8 cellular contexts compared by ENCODE assay signal in genomic region chrX:44252688-44253572, GRCh38.
DNase-seq lines count a peak whose midpoint lies in the region; ATAC-seq and TF ChIP-seq lines count a peak whose summit lies in the region.
"Not testable (repeated sequence)": the region's sequence is repeated elsewhere in the genome, so short reads cannot be mapped to it uniquely, and the experiment has no call there.

No MANE protein-coding gene starts in this region.

- peaks cover 65% of the 10 kb centered on the region for H3K36me3 Mint-ChIP-seq in CD4-positive, alpha-beta T cell (ENCODE audit: low read depth)
- peaks cover 15% of the 10 kb centered on the region for H3K36me3 Mint-ChIP-seq in activated CD8-positive, alpha-beta memory T cell treated with anti-CD3 and anti-CD28 coated beads, Interleukin-2, amount 10 ng/mL, durations not matched to agents 7 days and 5 days
- H3K36me3 Mint-ChIP-seq in memory B cell: peaks cover 17% of the 10 kb centered on the region

- H3K27ac ChIP-seq in CD4-positive, alpha-beta T cell (ENCODE audit: low read depth, low read length): peak overlapping the region; percentile 62
- not testable (repeated sequence) for H3K27ac ChIP-seq in OCI-LY1 (ENCODE audit: low read depth, low read length, poor library complexity, severe bottlenecking)

- peak; percentile 38 to 76 (median 67) for DNase-seq in CD4-positive, alpha-beta T cell
- peak; percentile 81 for DNase-seq in activated CD8-positive, alpha-beta memory T cell treated with anti-CD3 and anti-CD28 coated beads, Interleukin-2, amount 10 ng/mL, durations not matched to agents 7 days and 5 days
- DNase-seq in ecto neural progenitor cell (ENCODE audit: low spot score) (peak; percentile 50), memory B cell (ENCODE audit: low spot score in 2 of 2) (peak; percentile 31 to 41)
- peak; percentile 41 for DNase-seq in stimulated activated CD8-positive, alpha-beta memory T cell treated with anti-CD3 and anti-CD28 coated beads, Interleukin-12 subunit alpha, Interleukin-12 subunit beta, amount 100 ng/mL, for 4 hours (ENCODE audit: low read depth)

- H3K9me3 ChIP-seq in CD4-positive, alpha-beta T cell (ENCODE audit: control insufficient read depth, low read length); OCI-LY1 (ENCODE audit: low read length): not testable (repeated sequence)

- not testable (repeated sequence) for TF ChIP-seq CTCF in CD4-positive, alpha-beta T cell (IDR thresholded peaks at IDR 0.05); OCI-LY1 (IDR thresholded peaks at IDR 0.05; ENCODE audit: low read length)

- H3F3A ChIP-seq in OCI-LY1 (ENCODE audit: insufficient read depth, low read length): not testable (repeated sequence)

- not testable (repeated sequence) for H3K9me3 Mint-ChIP-seq in CD4-positive, alpha-beta T cell; activated CD8-positive, alpha-beta memory T cell treated with anti-CD3 and anti-CD28 coated beads, Interleukin-2, amount 10 ng/mL, durations not matched to agents 7 days and 5 days (ENCODE audit: low read depth)
- H3K9me3 Mint-ChIP-seq in memory B cell: peaks cover 13% of the 10 kb centered on the region

- H3K4me1 ChIP-seq in OCI-LY1 (ENCODE audit: insufficient read depth, low read length, severe bottlenecking): peaks cover 11% of the 10 kb centered on the region

- H3K27me3 ChIP-seq in CD4-positive, alpha-beta T cell (ENCODE audit: control insufficient read depth, insufficient read depth, low read length); OCI-LY1 (ENCODE audit: insufficient read depth, low read length): not testable (repeated sequence)

- CTCF ChIA-PET in CD4-positive, alpha-beta T cell (lab: Charles Lee): interaction anchor here (1.1 kb wide), 1 partner anchor 9 kb away, joined by 4 read pairs; no protein-coding TSS in a partner anchor
- CTCF ChIA-PET in activated CD8-positive, alpha-beta memory T cell treated with anti-CD3 and anti-CD28 coated beads, Interleukin-2, amount 10 ng/mL, durations not matched to agents 7 days and 5 days (lab: Charles Lee): interaction anchor here (2.0 kb wide), 1 partner anchor 9 kb away, joined by 12 read pairs; no protein-coding TSS in a partner anchor

- peak overlapping the region; percentile 39 for H3K4me3 ChIP-seq in OCI-LY1 (ENCODE audit: low read depth, low read length, poor library complexity, severe bottlenecking)

- intact Hi-C loops in CD4-positive, alpha-beta T cell (cut with DNase I, micrococcal nuclease): loop anchor here in 1 of 2 experiments (5.0 kb wide), 1 partner anchor 619 kb away; the partner anchor contains the start of gene KDM6A

- H3K36me3 ChIP-seq in OCI-LY1 (ENCODE audit: insufficient read depth, low read length): not testable (repeated sequence)

- H4K20me1 ChIP-seq in OCI-LY1 (ENCODE audit: insufficient read depth, low read length): not testable (repeated sequence)

- H3K27ac Mint-ChIP-seq in CD4-positive, alpha-beta T cell: peak overlapping the region; percentile 92
- peak overlapping the region; percentile 77 for H3K27ac Mint-ChIP-seq in activated CD8-positive, alpha-beta memory T cell treated with anti-CD3 and anti-CD28 coated beads, Interleukin-2, amount 10 ng/mL, durations not matched to agents 7 days and 5 days
- H3K27ac Mint-ChIP-seq in memory B cell: peak overlapping the region; percentile 60

- H2AFZ ChIP-seq in OCI-LY1 (ENCODE audit: low read length): not testable (repeated sequence)

- peaks cover 38% of the 10 kb centered on the region for H3K4me1 Mint-ChIP-seq in CD4-positive, alpha-beta T cell (ENCODE audit: low read depth)
- H3K4me1 Mint-ChIP-seq in activated CD8-positive, alpha-beta memory T cell treated with anti-CD3 and anti-CD28 coated beads, Interleukin-2, amount 10 ng/mL, durations not matched to agents 7 days and 5 days: peaks cover 33% of the 10 kb centered on the region
- H3K4me1 Mint-ChIP-seq in memory B cell: peaks cover 23% of the 10 kb centered on the region

- peak; percentile 99 for ATAC-seq in CD4-positive, alpha-beta T cell (ENCODE audit: poor library complexity)
- ATAC-seq in GM19467 (IDR thresholded peaks at IDR 0.05; ENCODE audit: unreplicated experiment): peak; percentile 80
- ATAC-seq in HG03378 (IDR thresholded peaks at IDR 0.05; ENCODE audit: unreplicated experiment): peak; percentile 87
- peak; percentile 87 for ATAC-seq in activated CD8-positive, alpha-beta memory T cell treated with anti-CD3 and anti-CD28 coated beads, Interleukin-2, amount 10 ng/mL, durations not matched to agents 7 days and 5 days
- ATAC-seq in memory B cell (ENCODE audit: low read depth): peak; percentile 96

- H3K27me3 Mint-ChIP-seq in CD4-positive, alpha-beta T cell; activated CD8-positive, alpha-beta memory T cell treated with anti-CD3 and anti-CD28 coated beads, Interleukin-2, amount 10 ng/mL, durations not matched to agents 7 days and 5 days; memory B cell: not testable (repeated sequence)

- not testable (repeated sequence) for H3K9me2 ChIP-seq in OCI-LY1 (ENCODE audit: low read depth, low read length)

- POLR2A ChIA-PET in CD4-positive, alpha-beta T cell (lab: Charles Lee): interaction anchor here (0.5 to 3.2 kb wide), 8 partner anchors 9 to 768 kb away, joined by 3 to 32 read pairs (median 4); partner anchors contain the start of gene EFHC2

- peak overlapping the region; percentile 32; the same call in 1 of the 2 replicates for H3K4me2 ChIP-seq in OCI-LY1 (ENCODE audit: low read length)

- H3K79me2 ChIP-seq in OCI-LY1 (ENCODE audit: insufficient read depth, low read length): not testable (repeated sequence)

- peak overlapping the region; percentile 81 for H3K4me3 Mint-ChIP-seq in CD4-positive, alpha-beta T cell
- peak overlapping the region; percentile 40 for H3K4me3 Mint-ChIP-seq in activated CD8-positive, alpha-beta memory T cell treated with anti-CD3 and anti-CD28 coated beads, Interleukin-2, amount 10 ng/mL, durations not matched to agents 7 days and 5 days
- peak overlapping the region; percentile 57 for H3K4me3 Mint-ChIP-seq in memory B cell

- not testable (repeated sequence) for H3K9ac ChIP-seq in OCI-LY1 (ENCODE audit: low read length)
